ENCODE assay signal across 5 cellular contexts in genomic region chr20:46427384-46427783, GRCh38.
"Had no signal": no experiment of that assay in that cellular context is flagged by ENCODE, and none has a peak within 500 bp of the region (broad histone marks: within the 10 kb centered on the region; RNA-seq: fewer than 3 reads in every experiment).

No MANE protein-coding gene starts in this region.

- H3K4me2 ChIP-seq: KMS-11 had no signal

- H3K9ac ChIP-seq: KMS-11 had no signal

- DNase-seq: IMR-90, KBM-7, KG1 had no signal

- H3K27ac ChIP-seq: HL-60, KMS-11 had no signal
